In genomic region chr12:26723379-26724308, GRCh38 we compare ENCODE assay signal across 11 cellular contexts.
DNase-seq lines count a peak whose midpoint lies in the region; ATAC-seq, FAIRE-seq and TF ChIP-seq lines count a peak whose summit lies in the region.
"Had no signal": no experiment of that assay in that cellular context is flagged by ENCODE, and none has a peak within 500 bp of the region (broad histone marks: within the 10 kb centered on the region; RNA-seq: fewer than 3 reads in every experiment).

No MANE protein-coding gene starts in this region.

- no peaks in the 10 kb centered on the region for H3K27me3 ChIP-seq in foreskin keratinocyte
- H3K27me3 ChIP-seq: neutrophil had no signal

- in situ Hi-C loops in SK-MEL-5 (cut with HindIII; ENCODE audit: low pct_unique_long_range_greater_than_20kb, low sequenced_read_pairs) = no loop called here

- peaks cover 21% of the 10 kb centered on the region for H3K4me1 ChIP-seq in foreskin keratinocyte

- no peak for DNase-seq in GM18507 (ENCODE audit: extremely low spot score, insufficient read length, low read depth)
- peak; percentile 96 for DNase-seq in SK-MEL-5 (ENCODE audit: low read depth, low spot score)
- peak in 1 of 2 donors; percentile 59 for DNase-seq in foreskin keratinocyte
- peak; percentile 73 for DNase-seq in renal cortical epithelial cell (ENCODE audit: low read depth)
- no peak for DNase-seq in MV-4-11 (lab: John Stamatoyannopoulos, UW)
- DNase-seq in NCI-H82 (lab: John Stamatoyannopoulos, UW) = no peak
- DNase-seq: KG1, SIG-M5 had no signal

- ATAC-seq in foreskin keratinocyte = peak; percentile 14
- ATAC-seq in GM19324 (IDR thresholded peaks at IDR 0.05; ENCODE audit: low FRiP score, unreplicated experiment) = no peak
- no peak for ATAC-seq in GM21447 (IDR thresholded peaks at IDR 0.05; ENCODE audit: unreplicated experiment)

- FAIRE-seq in GM18507 (lab: Jason Lieb, UNC) = peak; percentile 12

- TF ChIP-seq CTCF in foreskin keratinocyte (conservative IDR thresholded peaks at IDR 0.05) = no peak

- H3K27ac ChIP-seq in foreskin keratinocyte = peak overlapping the region; percentile 24
- H3K27ac ChIP-seq: neutrophil had no signal

Comparison
In these comparisons a context has a peak if more than half of its experiments do, and no peak if none do; other contexts are left out.
1. DNase-seq: peak in SK-MEL-5 (single experiment) and renal cortical epithelial cell (single experiment); none in GM18507 (single experiment), MV-4-11 (single experiment) and NCI-H82 (single experiment).